16 cellular contexts compared by ENCODE assay signal in genomic region chr3:94317054-94317453, GRCh38.
DNase-seq lines count a peak whose midpoint lies in the region; ATAC-seq lines count a peak whose summit lies in the region.
"Had no signal": no experiment of that assay in that cellular context is flagged by ENCODE, and none has a peak within 500 bp of the region (broad histone marks: within the 10 kb centered on the region; RNA-seq: fewer than 3 reads in every experiment).

No MANE protein-coding gene starts in this region.

- peaks cover 5% of the 10 kb centered on the region for H3K9me3 Mint-ChIP-seq in activated naive CD8-positive, alpha-beta T cell treated with anti-CD3 and anti-CD28 coated beads, Interleukin-2, amount 50 U/mL, for 24 hours
- peaks cover 12% of the 10 kb centered on the region for H3K9me3 Mint-ChIP-seq in activated T-helper 17 cell treated with anti-CD3 and anti-CD28 coated beads, Interleukin-2, amount 50 U/mL, for 72 hours
- H3K9me3 Mint-ChIP-seq: H9 had no signal

- no peaks in the 10 kb centered on the region for H3K4me1 Mint-ChIP-seq in activated naive CD8-positive, alpha-beta T cell treated with anti-CD3 and anti-CD28 coated beads, Interleukin-2, amount 50 U/mL, for 24 hours
- no peaks in the 10 kb centered on the region for H3K4me1 Mint-ChIP-seq in activated T-helper 17 cell treated with anti-CD3 and anti-CD28 coated beads, Interleukin-2, amount 50 U/mL, for 72 hours
- H3K4me1 Mint-ChIP-seq: CD14-positive monocyte; CD4-positive, alpha-beta memory T cell; H9 had no signal

- no peak for ATAC-seq in HG02763 (IDR thresholded peaks at IDR 0.05; ENCODE audit: unreplicated experiment)
- no peak for ATAC-seq in activated naive CD8-positive, alpha-beta T cell treated with anti-CD3 and anti-CD28 coated beads, Interleukin-2, amount 50 U/mL, for 24 hours
- no peak for ATAC-seq in activated T-helper 17 cell treated with anti-CD3 and anti-CD28 coated beads, Interleukin-2, amount 50 U/mL, for 72 hours (replicated peaks)
- ATAC-seq in HG02642 (IDR thresholded peaks at IDR 0.05; ENCODE audit: poor library complexity, unreplicated experiment) = no peak
- ATAC-seq: A549, K562 had no signal

- no peak overlapping the region for H3K4me3 Mint-ChIP-seq in activated naive CD8-positive, alpha-beta T cell treated with anti-CD3 and anti-CD28 coated beads, Interleukin-2, amount 50 U/mL, for 24 hours
- H3K4me3 Mint-ChIP-seq in activated T-helper 17 cell treated with anti-CD3 and anti-CD28 coated beads, Interleukin-2, amount 50 U/mL, for 72 hours = no peak overlapping the region
- H3K4me3 Mint-ChIP-seq: CD14-positive monocyte; CD4-positive, alpha-beta memory T cell; H9 had no signal

- H3K27me3 Mint-ChIP-seq in activated naive CD8-positive, alpha-beta T cell treated with anti-CD3 and anti-CD28 coated beads, Interleukin-2, amount 50 U/mL, for 24 hours = no peaks in the 10 kb centered on the region
- no peaks in the 10 kb centered on the region for H3K27me3 Mint-ChIP-seq in activated T-helper 17 cell treated with anti-CD3 and anti-CD28 coated beads, Interleukin-2, amount 50 U/mL, for 72 hours
- H3K27me3 Mint-ChIP-seq: CD4-positive, alpha-beta memory T cell had no signal

- DNase-seq in Ammon's horn (ENCODE audit: low spot score) (peak; percentile 62), foreskin melanocyte (peak; percentile 32), medulla oblongata (ENCODE audit: extremely low spot score) (peak; percentile 88), putamen (ENCODE audit: low spot score) (peak; percentile 72)
- DNase-seq in activated naive CD8-positive, alpha-beta T cell treated with anti-CD3 and anti-CD28 coated beads, Interleukin-2, amount 50 U/mL, for 24 hours = no peak
- DNase-seq: AML-193; CD4-positive, alpha-beta memory T cell; COR-L47; H9; IMR-90 had no signal

- H3K36me3 Mint-ChIP-seq in activated naive CD8-positive, alpha-beta T cell treated with anti-CD3 and anti-CD28 coated beads, Interleukin-2, amount 50 U/mL, for 24 hours (ENCODE audit: low read depth) = no peaks in the 10 kb centered on the region
- H3K36me3 Mint-ChIP-seq in activated T-helper 17 cell treated with anti-CD3 and anti-CD28 coated beads, Interleukin-2, amount 50 U/mL, for 72 hours (ENCODE audit: low read depth) = no peaks in the 10 kb centered on the region
- H3K36me3 Mint-ChIP-seq: CD14-positive monocyte; CD4-positive, alpha-beta memory T cell had no signal

- H3K27ac Mint-ChIP-seq in activated naive CD8-positive, alpha-beta T cell treated with anti-CD3 and anti-CD28 coated beads, Interleukin-2, amount 50 U/mL, for 24 hours = no peak overlapping the region
- H3K27ac Mint-ChIP-seq in activated T-helper 17 cell treated with anti-CD3 and anti-CD28 coated beads, Interleukin-2, amount 50 U/mL, for 72 hours = no peak overlapping the region
- H3K27ac Mint-ChIP-seq: CD14-positive monocyte; CD4-positive, alpha-beta memory T cell; H9 had no signal
